8 cellular contexts compared by ENCODE assay signal in genomic region chr10:91220194-91220953, GRCh38. TPM values are rescaled to one million over a fixed set of nuclear protein-coding genes. Genes with fewer than 3 reads are reported as not detected.
DNase-seq lines count a peak whose midpoint lies in the region; ATAC-seq, FAIRE-seq and TF ChIP-seq lines count a peak whose summit lies in the region.

TSS of gene PCGF5 (plus strand) at chr10:91220663. CDS start at chr10:91222872, 2,209 bp downstream.

- FAIRE-seq in urothelium cell line (lab: Jason Lieb, UNC), result peak; percentile 91

- peak; percentile 97 for ATAC-seq in HG02759 (IDR thresholded peaks at IDR 0.05; ENCODE audit: unreplicated experiment)
- ATAC-seq in left ventricle myocardium superior, result peak; percentile 99

- intact Hi-C loops in left ventricle myocardium superior (cut with micrococcal nuclease), result no loop called here

- TF ChIP-seq CTCF in GM13977 (IDR thresholded peaks at IDR 0.05; ENCODE audit: extremely low read depth, insufficient read depth, missing control alignments), result peak; percentile 43

- in situ Hi-C loops in GM13977 (cut with MboI; ENCODE audit: low pct_unique_long_range_greater_than_20kb, low sequenced_read_pairs, unreplicated experiment), result no loop called here

- H3K27ac ChIP-seq in angular gyrus (ENCODE audit: low read depth, low read length), result peak within 1 kb of the TSS; percentile 88

- peak; percentile 97 for DNase-seq in GM13977 (ENCODE audit: low spot score)
- peak; percentile 73 for DNase-seq in NCI-H1105 treated with DMSO at 0.1 percent for 48 hours (lab: John Stamatoyannopoulos, UW)
- peak; percentile 83 to 94 (median 90) for DNase-seq in T-helper 2 cell
- DNase-seq in left ventricle myocardium superior, result peak; percentile 97
- DNase-seq in pulmonary artery endothelial cell (ENCODE audit: low read depth, low spot score), result peak; percentile 66
- peak; percentile 95 for DNase-seq in urothelium cell line (ENCODE audit: low spot score)

RNA-seq across cellular contexts. Expression of gene PCGF5, which starts in this region (rescaled TPM):
- total RNA-seq in left ventricle myocardium superior (71.4 TPM), pulmonary artery endothelial cell (26.2 and 34.9 TPM in 2 replicates)

Comparison
In these comparisons a context has a peak if more than half of its experiments do, and no peak if none do; other contexts are left out.
1. Peak in every context shown above with its lines: DNase-seq, ATAC-seq and H3K27ac ChIP-seq.